In the genomic region with DNA sequence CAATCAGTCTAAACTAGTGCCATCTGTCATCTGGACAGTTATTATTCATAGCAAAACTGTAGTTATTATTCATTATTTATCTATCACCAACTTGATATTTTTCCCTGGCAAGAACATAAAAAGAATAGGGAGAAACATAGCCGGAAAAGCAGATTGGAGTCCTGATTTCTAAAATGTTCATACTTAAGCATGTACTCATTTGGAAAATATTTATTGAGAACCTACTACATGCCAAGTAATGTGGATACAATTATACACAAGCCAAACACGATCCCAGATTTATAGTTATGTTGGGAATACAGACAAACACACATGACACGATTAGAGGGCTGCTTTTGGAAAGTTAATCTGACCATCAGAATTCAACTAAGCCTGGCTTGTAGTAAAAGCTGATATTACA, we compare ENCODE assay signal across 14 cellular contexts. TPM values are rescaled to one million over a fixed set of nuclear protein-coding genes. Genes with fewer than 3 reads are reported as not detected.
DNase-seq lines count a peak whose midpoint lies in the region; TF ChIP-seq lines count a peak whose summit lies in the region.
"Had no signal": no experiment of that assay in that cellular context is flagged by ENCODE, and none has a peak within 500 bp of the region (broad histone marks: within the 10 kb centered on the region; RNA-seq: fewer than 3 reads in every experiment).

No MANE protein-coding gene starts in this region.

- H3K36me3 ChIP-seq in SK-N-SH (replicated peaks in 1 of 2; ENCODE audit: control insufficient read depth in 1 of 2, insufficient read depth in 2 of 2, low read length in 1 of 2) (peaks cover 0 to 21% of the 10 kb centered on the region in 2 experiments), subcutaneous abdominal adipose tissue (ENCODE audit: control insufficient read depth in 5 of 5, insufficient read depth in 5 of 5, low read length in 5 of 5) (no peaks in the 10 kb centered on the region)

- DNase-seq in ELR (ENCODE audit: low read depth) (peak; percentile 58), SK-N-SH (no peak), fibroblast of villous mesenchyme (ENCODE audit: low read depth) (peak; percentile 43), SKM-1 treated with dmso at 0.1 percent for 144 hours (lab: John Stamatoyannopoulos, UW; ENCODE audit: unreplicated experiment) (no peak), NCI-H1048 (lab: John Stamatoyannopoulos, UW) (no peak), RKO (ENCODE audit: low spot score) (no peak), AML-193 (lab: John Stamatoyannopoulos, UW) (no peak)
- DNase-seq: activated CD4-positive, alpha-beta T cell treated with anti-CD3 and anti-CD28 coated beads for 1 hour; amygdala; glutamatergic neuron; MV-4-11; naive B cell; NCI-H345 had no signal

- H4K20me1 ChIP-seq in SK-N-SH (ENCODE audit: insufficient read depth) = no peaks in the 10 kb centered on the region

- H3F3A ChIP-seq in SK-N-SH (replicated peaks; ENCODE audit: insufficient read depth) = peaks cover 53% of the 10 kb centered on the region

- H3K9ac ChIP-seq in SK-N-SH (peak overlapping the region; percentile 50; the same call in 1 of the 2 replicates), subcutaneous abdominal adipose tissue (ENCODE audit: low read length in 5 of 5) (peak overlapping the region in 2 of 5 donors; percentile 45 to 57)

- H2AFZ ChIP-seq in SK-N-SH (ENCODE audit: low read depth) = no peak overlapping the region

- H3K9me3 ChIP-seq in SK-N-SH (no peaks in the 10 kb centered on the region), subcutaneous abdominal adipose tissue (ENCODE audit: control insufficient read depth in 5 of 5, low read length in 5 of 5) (no peaks in the 10 kb centered on the region)

- TF ChIP-seq EP300 in SK-N-SH (IDR thresholded peaks at IDR 0.05; ENCODE audit: borderline replicate concordance in 1 of 2, low read depth in 1 of 2, low read length in 1 of 2) = peak in 1 of 2 experiments; percentile 81; a peak in 2 of 4 replicates

- POLR2A ChIA-PET in SK-N-SH (lab: Yijun Ruan, JAX) = no interaction called here

- H3K27me3 ChIP-seq in SK-N-SH (ENCODE audit: insufficient read depth) (no peaks in the 10 kb centered on the region), subcutaneous abdominal adipose tissue (ENCODE audit: control insufficient read depth in 5 of 5, insufficient read depth in 4 of 5, low read length in 5 of 5) (no peaks in the 10 kb centered on the region)

- WGBS in SK-N-SH (ENCODE audit: low lambda C conversion rate) = 11% methylated on average over 3 of the region's 3 CpGs

- peak overlapping the region; percentile 49 for H3K4me2 ChIP-seq in SK-N-SH

- H3K79me2 ChIP-seq in SK-N-SH (ENCODE audit: insufficient read depth) = peaks cover 95% of the 10 kb centered on the region

- H3K9me2 ChIP-seq in SK-N-SH = no peaks in the 10 kb centered on the region

- peak overlapping the region; percentile 72 to 99 for H3K27ac ChIP-seq in SK-N-SH (ENCODE audit: low read depth in 2 of 2, low read length in 1 of 2)
- H3K27ac ChIP-seq in subcutaneous abdominal adipose tissue (ENCODE audit: low read depth, low read length) = peak overlapping the region; percentile 60

- CTCF ChIA-PET in SK-N-SH (lab: Yijun Ruan, JAX) = no interaction called here

- TF ChIP-seq CTCF in SK-N-SH (IDR thresholded peaks at IDR 0.05) (no peak), fibroblast of villous mesenchyme (IDR thresholded peaks at IDR 0.05; ENCODE audit: insufficient read depth, low read depth, low read length) (no peak)

- H3K4me1 ChIP-seq in SK-N-SH (ENCODE audit: control insufficient read depth in 1 of 2, insufficient read depth in 2 of 2, low read depth in 1 of 2, low read length in 1 of 2) = peaks cover 0 to 74% of the 10 kb centered on the region in 2 experiments
- H3K4me1 ChIP-seq in subcutaneous abdominal adipose tissue (ENCODE audit: control insufficient read depth in 5 of 5, insufficient read depth in 5 of 5, low read length in 5 of 5) = peaks cover 3 to 45% (median 21%) of the 10 kb centered on the region in 5 donors

- H3K4me3 ChIP-seq in SK-N-SH (ENCODE audit: low read depth in 2 of 2, low read length in 1 of 2) = peak overlapping the region in 1 of 2 experiments; percentile 30; a peak in 1 of 4 replicates
- peak overlapping the region; percentile 13 for H3K4me3 ChIP-seq in fibroblast of villous mesenchyme (ENCODE audit: low read depth, low read length)
- H3K4me3 ChIP-seq in subcutaneous abdominal adipose tissue (ENCODE audit: low read depth in 1 of 5, low read length in 5 of 5) = peak overlapping the region in 2 of 5 donors; percentile 17 to 34

- no peak for TF ChIP-seq RAD21 in SK-N-SH (IDR thresholded peaks at IDR 0.05; ENCODE audit: low read length)

TF ChIP-seq in SK-N-SH, 30 proteins besides CTCF, POLR2A, EP300 and RAD21:
- TF ChIP-seq FOSL2 (IDR thresholded peaks at IDR 0.05; ENCODE audit: borderline replicate concordance, low read depth) = peak; percentile 43; the same call in 1 of the 2 replicates
- no peak for TF ChIP-seq RFX5 (IDR thresholded peaks at IDR 0.05; ENCODE audit: low read length)
- peak; percentile 59 for TF ChIP-seq PBX3 (IDR thresholded peaks at IDR 0.05)
- TF ChIP-seq TAF1 (IDR thresholded peaks at IDR 0.05; ENCODE audit: borderline replicate concordance, low read depth, low read length) = no peak
- no peak for TF ChIP-seq SIN3A (IDR thresholded peaks at IDR 0.05; ENCODE audit: borderline replicate concordance, low read depth, low read length)
- peak; percentile 62; the same call in 1 of the 2 replicates for TF ChIP-seq NFIC (IDR thresholded peaks at IDR 0.05; ENCODE audit: borderline replicate concordance)
- TF ChIP-seq RXRA (IDR thresholded peaks at IDR 0.05; ENCODE audit: borderline replicate concordance, low read depth) = peak; percentile 25; the same call in 1 of the 2 replicates
- peak; percentile 74 for TF ChIP-seq TCF12 (IDR thresholded peaks at IDR 0.05)
- no peak for TF ChIP-seq YY1 (IDR thresholded peaks at IDR 0.05; ENCODE audit: low read depth)
- no peak for TF ChIP-seq NRF1 (IDR thresholded peaks at IDR 0.05; ENCODE audit: low read depth, low read length)
- 0 out of 2 replicates have a peak, but pooled peaks have one; percentile 25 for TF ChIP-seq MEF2A (IDR thresholded peaks at IDR 0.05; ENCODE audit: borderline replicate concordance, low read depth)
- peak; percentile 48; the same call in 1 of the 2 replicates for TF ChIP-seq JUND (IDR thresholded peaks at IDR 0.05)
- TF ChIP-seq EZH2phosphoT487 (IDR thresholded peaks at IDR 0.05; ENCODE audit: borderline replicate concordance, low read depth) = no peak
- TF ChIP-seq IRF3 (IDR thresholded peaks at IDR 0.05; ENCODE audit: low read depth, low read length) = no peak
- peak; percentile 58; the same call in 1 of the 2 replicates for TF ChIP-seq FOXM1 (IDR thresholded peaks at IDR 0.05; ENCODE audit: low read depth)
- peak; percentile 47; the same call in 1 of the 2 replicates for TF ChIP-seq TEAD4 (IDR thresholded peaks at IDR 0.05; ENCODE audit: borderline replicate concordance, insufficient read depth)

RNA-seq across cellular contexts. Expression of gene ARHGAP18, which starts 30.7 kb away (rescaled TPM):
- polyA plus RNA-seq in SK-N-SH (2012; rRNA removed) = 25.0 and 32.8 TPM in 2 replicates
- polyA plus RNA-seq in SK-N-SH (2012; cell fraction: cytosol; rRNA removed) = 38.9 and 45.2 TPM in 2 replicates
- 10.2 and 20.0 TPM in 2 replicates for polyA plus RNA-seq in SK-N-SH (2012; cell fraction: nucleus; rRNA removed)
- 30.9 and 47.1 TPM in 2 replicates for total RNA-seq in fibroblast of villous mesenchyme

Comparison
In these comparisons a context has a peak if more than half of its experiments do, and no peak if none do; other contexts are left out.
1. DNase-seq: peak in ELR (single experiment) and fibroblast of villous mesenchyme (single experiment); none in SK-N-SH (single experiment), SKM-1 treated with dmso at 0.1 percent for 144 hours (single experiment), NCI-H1048 (single experiment), RKO (single experiment) and AML-193 (0 of 2).